27 cellular contexts compared by ENCODE assay signal in the genomic region with DNA sequence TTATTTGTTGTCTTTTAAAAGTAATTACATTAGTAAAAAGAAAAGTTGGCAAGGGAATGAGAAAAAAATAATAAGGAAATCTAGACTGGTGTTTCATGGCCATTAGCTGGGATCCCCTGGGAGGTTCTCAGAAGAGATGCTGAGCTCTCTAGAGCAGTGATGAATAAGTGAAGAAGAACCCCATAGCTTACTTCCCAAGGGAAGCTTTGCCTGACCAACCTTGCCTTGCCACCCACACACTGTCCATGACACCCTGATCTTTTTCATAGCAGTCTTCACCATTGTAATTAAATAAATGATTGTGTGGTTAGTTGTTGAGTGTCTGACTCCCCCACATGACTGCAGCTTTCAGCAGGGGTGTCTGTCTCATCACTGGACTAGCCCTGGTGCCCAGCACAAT. TPM values are rescaled to one million over a fixed set of nuclear protein-coding genes. Genes with fewer than 3 reads are reported as not detected.
"Had no signal": no experiment of that assay in that cellular context is flagged by ENCODE, and none has a peak within 500 bp of the region (broad histone marks: within the 10 kb centered on the region; RNA-seq: fewer than 3 reads in every experiment).

No MANE protein-coding gene starts in this region.

- H3K27me3 Mint-ChIP-seq: activated CD4-positive, alpha-beta memory T cell treated with anti-CD3 and anti-CD28 coated beads, Interleukin-2, amount 10 ng/mL, durations not matched to agents 7 days and 5 days; activated CD4-positive, alpha-beta T cell treated with anti-CD3 and anti-CD28 coated beads, Interleukin-2, amount 10 ng/mL, durations not matched to agents 24 days and 14 days; activated naive CD8-positive, alpha-beta T cell treated with anti-CD3 and anti-CD28 coated beads, Interleukin-2, amount 50 U/mL, for 24 hours; stimulated activated naive CD8-positive, alpha-beta T cell treated with anti-CD3 and anti-CD28 coated beads, Interleukin-15, amount 100 ng/mL, for 72 hours; T-helper 17 cell had no signal

- H3K4me3 ChIP-seq: body of pancreas, cardiac muscle cell, gastroesophageal sphincter, prostate gland, right atrium auricular region, skin epidermis, suprapubic skin, tibial nerve had no signal

- H3K4me1 Mint-ChIP-seq: activated CD4-positive, alpha-beta memory T cell treated with anti-CD3 and anti-CD28 coated beads, Interleukin-2, amount 10 ng/mL, durations not matched to agents 7 days and 5 days; activated CD4-positive, alpha-beta T cell treated with anti-CD3 and anti-CD28 coated beads, Interleukin-2, amount 10 ng/mL, durations not matched to agents 24 days and 14 days; activated naive CD8-positive, alpha-beta T cell treated with anti-CD3 and anti-CD28 coated beads, Interleukin-2, amount 50 U/mL, for 24 hours; natural killer cell; stimulated activated effector memory CD8-positive, alpha-beta T cell treated with anti-CD3 and anti-CD28 coated beads, Interleukin-12 subunit alpha, Interleukin-12 subunit beta, amount 100 ng/mL, for 72 hours; stimulated activated naive CD8-positive, alpha-beta T cell treated with anti-CD3 and anti-CD28 coated beads, Interleukin-15, amount 100 ng/mL, for 72 hours had no signal

- H3K9me3 ChIP-seq: body of pancreas, gastroesophageal sphincter, prostate gland, right atrium auricular region, suprapubic skin, tibial nerve had no signal

- H3K27ac Mint-ChIP-seq: activated CD4-positive, alpha-beta memory T cell treated with anti-CD3 and anti-CD28 coated beads, Interleukin-2, amount 10 ng/mL, durations not matched to agents 7 days and 5 days; activated CD4-positive, alpha-beta T cell treated with anti-CD3 and anti-CD28 coated beads, Interleukin-2, amount 10 ng/mL, durations not matched to agents 24 days and 14 days; activated naive CD8-positive, alpha-beta T cell treated with anti-CD3 and anti-CD28 coated beads, Interleukin-2, amount 50 U/mL, for 24 hours; natural killer cell; stimulated activated effector memory CD8-positive, alpha-beta T cell treated with anti-CD3 and anti-CD28 coated beads, Interleukin-12 subunit alpha, Interleukin-12 subunit beta, amount 100 ng/mL, for 72 hours; stimulated activated naive CD8-positive, alpha-beta T cell treated with anti-CD3 and anti-CD28 coated beads, Interleukin-15, amount 100 ng/mL, for 72 hours; T-helper 17 cell had no signal

- DNase-seq: activated CD4-positive, alpha-beta memory T cell treated with anti-CD3 and anti-CD28 coated beads, Interleukin-2, amount 10 ng/mL, durations not matched to agents 7 days and 5 days; activated CD4-positive, alpha-beta T cell treated with anti-CD3 and anti-CD28 coated beads, Interleukin-2, amount 10 ng/mL, durations not matched to agents 24 days and 14 days; activated effector memory CD4-positive, alpha-beta T cell treated with anti-CD3 and anti-CD28 coated beads, Interleukin-2, amount 50 U/mL, for 16 hours; activated naive CD4-positive, alpha-beta T cell treated with anti-CD3 and anti-CD28 coated beads, Interleukin-2, amount 50 U/mL, for 16 hours; activated naive CD8-positive, alpha-beta T cell treated with anti-CD3 and anti-CD28 coated beads, Interleukin-2, amount 50 U/mL, for 24 hours; anterior cingulate cortex; body of pancreas; effector CD4-positive, alpha-beta T cell; head of caudate nucleus; hypothalamus; left cardiac atrium; midbrain; natural killer cell; stimulated activated CD4-positive, alpha-beta T cell treated with anti-CD3 and anti-CD28 coated beads, Interleukin-1b, Interleukin-23, amount 100 ng/mL, for 48 hours; stimulated activated naive CD8-positive, alpha-beta T cell treated with anti-CD3 and anti-CD28 coated beads, Interleukin-15, amount 100 ng/mL, for 72 hours; T-helper 17 cell had no signal

- H3K36me3 ChIP-seq: cardiac muscle cell, prostate gland, right atrium auricular region, suprapubic skin, tibial nerve had no signal

- H3K36me3 Mint-ChIP-seq: natural killer cell; stimulated activated effector memory CD8-positive, alpha-beta T cell treated with anti-CD3 and anti-CD28 coated beads, Interleukin-12 subunit alpha, Interleukin-12 subunit beta, amount 100 ng/mL, for 72 hours had no signal

- H3K9me3 Mint-ChIP-seq: activated CD4-positive, alpha-beta memory T cell treated with anti-CD3 and anti-CD28 coated beads, Interleukin-2, amount 10 ng/mL, durations not matched to agents 7 days and 5 days; activated CD4-positive, alpha-beta T cell treated with anti-CD3 and anti-CD28 coated beads, Interleukin-2, amount 10 ng/mL, durations not matched to agents 24 days and 14 days; activated naive CD8-positive, alpha-beta T cell treated with anti-CD3 and anti-CD28 coated beads, Interleukin-2, amount 50 U/mL, for 24 hours; natural killer cell; stimulated activated effector memory CD8-positive, alpha-beta T cell treated with anti-CD3 and anti-CD28 coated beads, Interleukin-12 subunit alpha, Interleukin-12 subunit beta, amount 100 ng/mL, for 72 hours; stimulated activated naive CD8-positive, alpha-beta T cell treated with anti-CD3 and anti-CD28 coated beads, Interleukin-15, amount 100 ng/mL, for 72 hours had no signal

- H3K4me3 Mint-ChIP-seq: activated CD4-positive, alpha-beta memory T cell treated with anti-CD3 and anti-CD28 coated beads, Interleukin-2, amount 10 ng/mL, durations not matched to agents 7 days and 5 days; activated CD4-positive, alpha-beta T cell treated with anti-CD3 and anti-CD28 coated beads, Interleukin-2, amount 10 ng/mL, durations not matched to agents 24 days and 14 days; activated naive CD8-positive, alpha-beta T cell treated with anti-CD3 and anti-CD28 coated beads, Interleukin-2, amount 50 U/mL, for 24 hours; natural killer cell; stimulated activated effector memory CD8-positive, alpha-beta T cell treated with anti-CD3 and anti-CD28 coated beads, Interleukin-12 subunit alpha, Interleukin-12 subunit beta, amount 100 ng/mL, for 72 hours; stimulated activated naive CD8-positive, alpha-beta T cell treated with anti-CD3 and anti-CD28 coated beads, Interleukin-15, amount 100 ng/mL, for 72 hours; T-helper 17 cell had no signal

- H3K27me3 ChIP-seq: body of pancreas, cardiac muscle cell, gastroesophageal sphincter, right atrium auricular region, suprapubic skin, tibial nerve had no signal

- H3K4me1 ChIP-seq: body of pancreas, gastroesophageal sphincter, prostate gland, suprapubic skin, tibial nerve had no signal

- ATAC-seq: activated naive CD8-positive, alpha-beta T cell treated with anti-CD3 and anti-CD28 coated beads, Interleukin-2, amount 50 U/mL, for 24 hours; body of pancreas; gastroesophageal sphincter; natural killer cell; stimulated activated effector memory CD8-positive, alpha-beta T cell treated with anti-CD3 and anti-CD28 coated beads, Interleukin-12 subunit alpha, Interleukin-12 subunit beta, amount 100 ng/mL, for 72 hours; stimulated activated naive CD8-positive, alpha-beta T cell treated with anti-CD3 and anti-CD28 coated beads, Interleukin-15, amount 100 ng/mL, for 72 hours; T-helper 17 cell had no signal

- H3K27ac ChIP-seq: body of pancreas, cardiac muscle cell, gastroesophageal sphincter, prostate gland, skin epidermis, suprapubic skin, tibial nerve had no signal

RNA-seq across cellular contexts. Expression of gene GJB7, which starts 21.4 kb away (rescaled TPM):
- total RNA-seq: activated CD4-positive, alpha-beta memory T cell treated with anti-CD3 and anti-CD28 coated beads, Interleukin-2, amount 10 ng/mL, durations not matched to agents 7 days and 5 days; activated CD4-positive, alpha-beta T cell treated with anti-CD3 and anti-CD28 coated beads, Interleukin-2, amount 10 ng/mL, durations not matched to agents 24 days and 14 days; body of pancreas; cardiac muscle cell; cerebellum; gastroesophageal sphincter; left cardiac atrium; liver; natural killer cell; prostate gland; right atrium auricular region; T-helper 17 cell; tibial nerve had no signal
- polyA plus RNA-seq: cardiac muscle cell, esophagus had no signal

RNA-seq across cellular contexts. Expression of gene CFAP206, which starts 57.3 kb away (rescaled TPM):
- total RNA-seq: activated CD4-positive, alpha-beta memory T cell treated with anti-CD3 and anti-CD28 coated beads, Interleukin-2, amount 10 ng/mL, durations not matched to agents 7 days and 5 days; activated CD4-positive, alpha-beta T cell treated with anti-CD3 and anti-CD28 coated beads, Interleukin-2, amount 10 ng/mL, durations not matched to agents 24 days and 14 days; body of pancreas; cardiac muscle cell; natural killer cell; tibial nerve had no signal
